In genomic region chr7:131927770-131928169, GRCh38 we compare ENCODE assay signal across 16 cellular contexts.
DNase-seq lines count a peak whose midpoint lies in the region; ATAC-seq, FAIRE-seq and TF ChIP-seq lines count a peak whose summit lies in the region.
"Had no signal": no experiment of that assay in that cellular context is flagged by ENCODE, and none has a peak within 500 bp of the region (broad histone marks: within the 10 kb centered on the region; RNA-seq: fewer than 3 reads in every experiment).

No MANE protein-coding gene starts in this region.

- no peak overlapping the region for H3K23ac ChIP-seq in trophoblast cell (ENCODE audit: low read length)

- H3K4me2 ChIP-seq in trophoblast cell (ENCODE audit: low read length), result no peak overlapping the region
- H3K4me2 ChIP-seq: BLaER1 had no signal

- peak; percentile 33 for DNase-seq in NCI-H82 (lab: John Stamatoyannopoulos, UW)
- DNase-seq in NCI-H82 treated with DMSO at 0.1 percent for 48 hours (lab: John Stamatoyannopoulos, UW; ENCODE audit: unreplicated experiment), result no peak
- no peak for DNase-seq in glutamatergic neuron
- no peak for DNase-seq in trophoblast cell
- DNase-seq in GM12891 (ENCODE audit: insufficient read length, low spot score), result no peak
- no peak for DNase-seq in esophagus muscularis mucosa (ENCODE audit: extremely low spot score)
- DNase-seq: AML-193; CD8-positive, alpha-beta memory T cell; DMS53; GF-D8 had no signal

- H3K9me3 Mint-ChIP-seq in glutamatergic neuron (ENCODE audit: unreplicated experiment), result peaks cover 4% of the 10 kb centered on the region

- H3K4me3 ChIP-seq in trophoblast cell (ENCODE audit: low read depth, low read length) (peak overlapping the region; percentile 7), esophagus muscularis mucosa (no peak overlapping the region)
- H3K4me3 ChIP-seq: BLaER1 had no signal

- TF ChIP-seq EP300 in esophagus muscularis mucosa (IDR thresholded peaks at IDR 0.05), result no peak

- H3K4me3 Mint-ChIP-seq in glutamatergic neuron (ENCODE audit: unreplicated experiment), result peak overlapping the region; percentile 13
- H3K4me3 Mint-ChIP-seq: CD8-positive, alpha-beta memory T cell; IgD-negative memory B cell had no signal

- no peaks in the 10 kb centered on the region for H3K27me3 ChIP-seq in trophoblast cell (ENCODE audit: insufficient read depth, low read length)
- H3K27me3 ChIP-seq in esophagus muscularis mucosa, result peaks cover 0 to 4% (median 0%) of the 10 kb centered on the region in 4 donors
- H3K27me3 ChIP-seq: BLaER1 had no signal

- H3K9me3 ChIP-seq in trophoblast cell (ENCODE audit: insufficient read depth, low read depth, low read length) (peaks cover 2% of the 10 kb centered on the region), esophagus muscularis mucosa (no peaks in the 10 kb centered on the region)
- H3K9me3 ChIP-seq: BLaER1 had no signal

- intact Hi-C loops in esophagus muscularis mucosa (cut with DNase I), result no loop called here

- no peak overlapping the region for H4K8ac ChIP-seq in trophoblast cell (ENCODE audit: low read depth, low read length)

- H2BK120ac ChIP-seq in trophoblast cell (ENCODE audit: insufficient read depth, low read length, poor library complexity), result no peak overlapping the region

- no peak overlapping the region for H2AFZ ChIP-seq in trophoblast cell (ENCODE audit: insufficient read depth, low read length, poor library complexity)

- no peak overlapping the region for H3K18ac ChIP-seq in trophoblast cell (ENCODE audit: low read length)

- TF ChIP-seq CTCF in glutamatergic neuron (IDR thresholded peaks at IDR 0.05; ENCODE audit: partially characterized antibody, unreplicated experiment), result no peak
- no peak for TF ChIP-seq CTCF in esophagus muscularis mucosa (IDR thresholded peaks at IDR 0.05)

- no peak for FAIRE-seq in GM12891 (lab: Jason Lieb, UNC)
- FAIRE-seq: H54 had no signal

- no peaks in the 10 kb centered on the region for H3K79me1 ChIP-seq in trophoblast cell (ENCODE audit: low read length)

- no peak for TF ChIP-seq POLR2A in GM12891 (IDR thresholded peaks at IDR 0.05; ENCODE audit: low read depth, low read length)
- no peak for TF ChIP-seq POLR2A in esophagus muscularis mucosa (IDR thresholded peaks at IDR 0.05; ENCODE audit: low read depth)

- H3K79me2 ChIP-seq in trophoblast cell (ENCODE audit: control insufficient read depth, insufficient read depth, low read length, poor library complexity), result no peaks in the 10 kb centered on the region

- H3K4me1 Mint-ChIP-seq in glutamatergic neuron (ENCODE audit: low read depth, unreplicated experiment), result peaks cover 4% of the 10 kb centered on the region

- no peak overlapping the region for H2BK12ac ChIP-seq in trophoblast cell (ENCODE audit: low read length)

- ATAC-seq in GM21786 (IDR thresholded peaks at IDR 0.05; ENCODE audit: unreplicated experiment), result no peak
- ATAC-seq: HCT116 had no signal

- H3K27ac ChIP-seq in trophoblast cell (ENCODE audit: low read depth, low read length) (no peak overlapping the region), esophagus muscularis mucosa (replicated peaks in 1 of 4) (no peak overlapping the region)
- H3K27ac ChIP-seq: 22Rv1, BLaER1 had no signal

- no peak overlapping the region for H4K91ac ChIP-seq in trophoblast cell (ENCODE audit: low read depth, low read length)

- no peak overlapping the region for H3K4ac ChIP-seq in trophoblast cell (ENCODE audit: low read depth, low read length)

- no peak overlapping the region for H4K12ac ChIP-seq in trophoblast cell (ENCODE audit: low read depth, low read length)

- H3K14ac ChIP-seq in trophoblast cell (ENCODE audit: low read length), result no peak overlapping the region

- no CpG with 5 or more reads among the region's 8 CpGs for WGBS in trophoblast cell (ENCODE audit: extremely low coverage, insufficient coverage, insufficient read length)
- WGBS in esophagus muscularis mucosa, result 86% methylated on average over 6 of the region's 8 CpGs

- H3K27me3 Mint-ChIP-seq in glutamatergic neuron (ENCODE audit: unreplicated experiment), result no peaks in the 10 kb centered on the region

- no peaks in the 10 kb centered on the region for H3K36me3 Mint-ChIP-seq in glutamatergic neuron (ENCODE audit: unreplicated experiment)
- H3K36me3 Mint-ChIP-seq: IgD-negative memory B cell had no signal

- H3K36me3 ChIP-seq in trophoblast cell (ENCODE audit: control insufficient read depth in 1 of 2, insufficient read depth in 2 of 2, low read length in 2 of 2), result no peaks in the 10 kb centered on the region
- no peaks in the 10 kb centered on the region for H3K36me3 ChIP-seq in esophagus muscularis mucosa
- H3K36me3 ChIP-seq: BLaER1 had no signal

- no peak overlapping the region for H2AK5ac ChIP-seq in trophoblast cell (ENCODE audit: low read length)

- no peak overlapping the region for H3K27ac Mint-ChIP-seq in glutamatergic neuron (ENCODE audit: unreplicated experiment)
- H3K27ac Mint-ChIP-seq: CD8-positive, alpha-beta memory T cell; IgD-negative memory B cell had no signal

- H3K4me1 ChIP-seq in trophoblast cell (ENCODE audit: control insufficient read depth in 1 of 2, insufficient read depth in 2 of 2, low read length in 2 of 2) (no peaks in the 10 kb centered on the region), esophagus muscularis mucosa (no peaks in the 10 kb centered on the region)
- H3K4me1 ChIP-seq: BLaER1 had no signal

- no peak overlapping the region for H2BK5ac ChIP-seq in trophoblast cell (ENCODE audit: low read depth, low read length, poor library complexity)

- no peak overlapping the region for H3K9ac ChIP-seq in trophoblast cell (ENCODE audit: low read length)
- H3K9ac ChIP-seq: BLaER1 had no signal

TF ChIP-seq in GM12891, 5 proteins besides CTCF, POLR2A, EP300 and RAD21:
- TF ChIP-seq SPI1 (IDR thresholded peaks at IDR 0.05; ENCODE audit: low read depth, low read length), result no peak
- no peak for TF ChIP-seq POU2F2 (IDR thresholded peaks at IDR 0.05; ENCODE audit: low read depth, low read length)
- no peak for TF ChIP-seq TAF1 (IDR thresholded peaks at IDR 0.05; ENCODE audit: low read depth, low read length)
- TF ChIP-seq PAX5 (IDR thresholded peaks at IDR 0.05; ENCODE audit: insufficient read depth, low read length, severe bottlenecking), result no peak
- TF ChIP-seq POLR2AphosphoS5 (IDR thresholded peaks at IDR 0.05; ENCODE audit: low read depth, low read length), result no peak
